In genomic region chr7:97872025-97872669, GRCh38 we compare ENCODE assay signal across 8 cellular contexts. TPM values are rescaled to one million over a fixed set of nuclear protein-coding genes. Genes with fewer than 3 reads are reported as not detected.
A peak's percentile ranks its signal among the peaks of the same experiment; 100 is the strongest.
DNase-seq lines count a peak whose midpoint lies in the region; ATAC-seq and TF ChIP-seq lines count a peak whose summit lies in the region.

Gene ASNS, minus strand, starts transcription at chr7:97872408. Its CDS starts 3,252 bp downstream, at chr7:97869156.

- H3K9ac ChIP-seq in mucosa of stomach (ENCODE audit: low read length), result peak within 1 kb of the TSS; percentile 76

- H3K27ac Mint-ChIP-seq in IgD-negative memory B cell, result peak within 1 kb of the TSS; percentile 91 to 96 (median 95)
- H3K27ac Mint-ChIP-seq in activated T-cell treated with anti-CD3 and anti-CD28 coated beads, Interleukin-2, amount 50 U/mL, for 24 hours, result peak within 1 kb of the TSS; percentile 96

- H3K27ac ChIP-seq in esophagus (ENCODE audit: low read depth in 2 of 2, low read length in 1 of 2), result peak within 1 kb of the TSS; percentile 76 to 94

- H3K9me3 ChIP-seq in esophagus (ENCODE audit: control insufficient read depth in 2 of 2, insufficient read depth in 1 of 2, low read depth in 1 of 2, low read length in 1 of 2) (no peaks in the 10 kb centered on the region), mucosa of stomach (ENCODE audit: control insufficient read depth, low read length) (no peaks in the 10 kb centered on the region)

- peak; percentile 97 for ATAC-seq in GM21576 (IDR thresholded peaks at IDR 0.05; ENCODE audit: unreplicated experiment)

- H3K4me1 Mint-ChIP-seq in IgD-negative memory B cell, result peaks cover 6 to 8% (median 7%) of the 10 kb centered on the region in 3 donors
- peaks cover 32% of the 10 kb centered on the region for H3K4me1 Mint-ChIP-seq in activated T-cell treated with anti-CD3 and anti-CD28 coated beads, Interleukin-2, amount 50 U/mL, for 24 hours (ENCODE audit: low read depth)

- peak within 1 kb of the TSS; percentile 70 for H3K4me3 ChIP-seq in esophagus (ENCODE audit: low read depth in 1 of 2, low read length in 2 of 2)
- peak within 1 kb of the TSS; percentile 84 for H3K4me3 ChIP-seq in mucosa of stomach (ENCODE audit: low read length)

- peak; percentile 89 for DNase-seq in DMS114 treated with DMSO at 0.1 percent for 48 hours (lab: John Stamatoyannopoulos, UW; ENCODE audit: unreplicated experiment)
- peak; percentile 97 for DNase-seq in activated T-cell treated with anti-CD3 and anti-CD28 coated beads, Interleukin-2, amount 50 U/mL, for 24 hours
- peak; percentile 95 for DNase-seq in stimulated activated CD8-positive, alpha-beta memory T cell treated with anti-CD3 and anti-CD28 coated beads, Interleukin-4, amount 100 ng/mL, for 48 hours

- H3K27me3 ChIP-seq in esophagus (ENCODE audit: control insufficient read depth in 1 of 2, insufficient read depth in 2 of 2, low read length in 2 of 2) (no peaks in the 10 kb centered on the region), mucosa of stomach (ENCODE audit: control insufficient read depth, insufficient read depth, low read length) (no peaks in the 10 kb centered on the region)

- no peaks in the 10 kb centered on the region for H3K9me3 Mint-ChIP-seq in IgD-negative memory B cell
- H3K9me3 Mint-ChIP-seq in activated T-cell treated with anti-CD3 and anti-CD28 coated beads, Interleukin-2, amount 50 U/mL, for 24 hours, result no peaks in the 10 kb centered on the region

- no peaks in the 10 kb centered on the region for H3K27me3 Mint-ChIP-seq in IgD-negative memory B cell
- no peaks in the 10 kb centered on the region for H3K27me3 Mint-ChIP-seq in activated T-cell treated with anti-CD3 and anti-CD28 coated beads, Interleukin-2, amount 50 U/mL, for 24 hours

- WGBS in esophagus, 2 donors, result 0 to 1% methylated on average over 58 of the region's 58 CpGs

- no peaks in the 10 kb centered on the region for H3K36me3 Mint-ChIP-seq in IgD-negative memory B cell
- H3K36me3 Mint-ChIP-seq in activated T-cell treated with anti-CD3 and anti-CD28 coated beads, Interleukin-2, amount 50 U/mL, for 24 hours (ENCODE audit: low read depth), result peaks cover 38% of the 10 kb centered on the region

- peak within 1 kb of the TSS; percentile 88 to 99 (median 97) for H3K4me3 Mint-ChIP-seq in IgD-negative memory B cell
- H3K4me3 Mint-ChIP-seq in activated T-cell treated with anti-CD3 and anti-CD28 coated beads, Interleukin-2, amount 50 U/mL, for 24 hours, result peak within 1 kb of the TSS; percentile 90

- H3K4me1 ChIP-seq in esophagus (ENCODE audit: control insufficient read depth in 2 of 2, insufficient read depth in 2 of 2, low read length in 1 of 2) (no peaks in the 10 kb centered on the region), mucosa of stomach (ENCODE audit: control insufficient read depth, insufficient read depth, low read length) (peaks cover 3% of the 10 kb centered on the region)

- H3K36me3 ChIP-seq in esophagus (ENCODE audit: control insufficient read depth in 2 of 2, insufficient read depth in 2 of 2, low read length in 1 of 2), result no peaks in the 10 kb centered on the region
- H3K36me3 ChIP-seq in mucosa of stomach (ENCODE audit: control insufficient read depth, insufficient read depth, low read length), result no peaks in the 10 kb centered on the region

TF ChIP-seq in PFSK-1, 5 proteins besides CTCF, POLR2A, EP300 and RAD21:
- TF ChIP-seq SIN3A (IDR thresholded peaks at IDR 0.05; ENCODE audit: borderline replicate concordance, insufficient read depth, low read length) (no peak), POLR2AphosphoS5 (IDR thresholded peaks at IDR 0.05; ENCODE audit: low read depth, low read length) (peak; percentile 87), TAF1 (IDR thresholded peaks at IDR 0.05; ENCODE audit: borderline replicate concordance, insufficient read depth, low read length) (0 out of 2 replicates have a peak, but pooled peaks have one; percentile 48), REST (IDR thresholded peaks at IDR 0.05; ENCODE audit: insufficient read depth in 1 of 2, low read depth in 2 of 2, low read length in 2 of 2) (peak in 1 of 2 experiments; percentile 48; a peak in 1 of 4 replicates), FOXP2 (optimal IDR thresholded peaks at IDR 0.05; ENCODE audit: borderline replicate concordance, extremely low read depth, extremely low read length, insufficient read depth) (peak; percentile 44)

RNA-seq across cellular contexts. Expression of gene ASNS, which starts in this region (rescaled TPM):
- polyA plus RNA-seq in IgD-negative memory B cell, result 18.1 TPM
- polyA plus RNA-seq in PFSK-1 (2012; ENCODE audit: insufficient read length, low read depth), result 432 TPM
- polyA plus RNA-seq in esophagus, result 10 to 100 TPM; 28.8 to 34.0 TPM

Comparison
In these comparisons a context has a peak if more than half of its experiments do, and no peak if none do; other contexts are left out.
1. Peak in every context shown above with its lines: DNase-seq, ATAC-seq, H3K4me3 ChIP-seq and H3K27ac ChIP-seq.